Comparison of ENCODE assay signal across 8 cellular contexts in the genomic region with DNA sequence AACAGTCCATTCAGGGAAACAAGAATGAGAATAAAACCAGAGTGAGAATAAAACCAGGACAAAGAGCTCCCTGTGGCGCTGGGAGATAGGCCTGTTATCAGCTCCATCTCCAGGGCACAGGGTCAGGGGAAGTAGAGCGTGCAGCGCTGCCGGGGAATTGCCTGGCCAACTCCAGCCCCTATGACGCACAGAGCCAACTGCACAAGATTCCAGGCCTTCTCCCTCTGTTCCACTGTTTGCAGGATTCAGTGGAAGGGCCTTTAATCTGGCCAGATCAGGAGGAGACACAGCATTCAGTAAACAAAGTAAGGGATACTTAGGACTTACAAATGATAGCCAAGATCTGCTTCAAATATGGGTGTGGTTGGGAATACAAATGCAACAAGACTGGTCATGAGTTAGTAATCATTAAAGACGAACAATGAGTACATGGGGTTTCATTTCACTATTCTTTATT. TPM values are rescaled to one million over a fixed set of nuclear protein-coding genes. Genes with fewer than 3 reads are reported as not detected.
DNase-seq lines count a peak whose midpoint lies in the region; ATAC-seq and TF ChIP-seq lines count a peak whose summit lies in the region.

No MANE protein-coding gene starts in this region.

- no peak overlapping the region for H3K27ac Mint-ChIP-seq in activated CD4-positive, alpha-beta memory T cell treated with anti-CD3 and anti-CD28 coated beads for 36 hours

- H3K36me3 ChIP-seq in HCT116 (ENCODE audit: control insufficient read depth in 1 of 2, insufficient read depth in 2 of 2, low read length in 2 of 2): peaks cover 0 to 7% of the 10 kb centered on the region in 2 experiments; a peak in 1 of 4 replicates
- H3K36me3 ChIP-seq in brain microvascular endothelial cell (replicated peaks): peaks cover 22% of the 10 kb centered on the region

- no peak for TF ChIP-seq POLR2A in HCT116 (IDR thresholded peaks at IDR 0.05; ENCODE audit: borderline replicate concordance, extremely low read depth, insufficient read depth, insufficient read length)

- no peaks in the 10 kb centered on the region for H3K36me3 Mint-ChIP-seq in activated CD4-positive, alpha-beta memory T cell treated with anti-CD3 and anti-CD28 coated beads for 36 hours

- ATAC-seq in HCT116 (peak; percentile 59), HG03108 (IDR thresholded peaks at IDR 0.05; ENCODE audit: unreplicated experiment) (no peak), HG03159 (IDR thresholded peaks at IDR 0.05; ENCODE audit: unreplicated experiment) (no peak)

- no peaks in the 10 kb centered on the region for H3K79me2 ChIP-seq in HCT116 (ENCODE audit: insufficient read depth, low read length)

- H3K9me3 Mint-ChIP-seq in activated CD4-positive, alpha-beta memory T cell treated with anti-CD3 and anti-CD28 coated beads for 36 hours: no peaks in the 10 kb centered on the region

- H3K27ac ChIP-seq in HCT116 (ENCODE audit: low read depth, low read length) (peak overlapping the region; percentile 14; the same call in 1 of the 2 replicates), brain microvascular endothelial cell (peak overlapping the region; percentile 89), skin epidermis (peak overlapping the region in 19 of 21 experiments; percentile 11 to 82 (median 68))

- TF ChIP-seq CTCF in HCT116 (IDR thresholded peaks at IDR 0.05 in 2 of 3, conservative IDR thresholded peaks at IDR 0.05 in 1 of 3; ENCODE audit: borderline replicate concordance in 1 of 3, insufficient read depth in 1 of 3, low read depth in 2 of 3, low read length in 2 of 3) (no peak), brain microvascular endothelial cell (IDR thresholded peaks at IDR 0.05; ENCODE audit: low read depth, low read length, missing control alignments) (no peak)

- intact Hi-C loops in HCT116 (cut with micrococcal nuclease): no loop called here
- intact Hi-C loops in activated CD4-positive, alpha-beta memory T cell treated with anti-CD3 and anti-CD28 coated beads for 36 hours (cut with micrococcal nuclease): loop anchor here (5.0 kb wide), 1 partner anchor 40 kb away; no protein-coding TSS in a partner anchor

- CTCF ChIA-PET in HCT116 (lab: Charles Lee): no interaction called here
- CTCF ChIA-PET in activated CD4-positive, alpha-beta memory T cell treated with anti-CD3 and anti-CD28 coated beads for 36 hours (lab: Charles Lee): no interaction called here

- H3K9ac ChIP-seq in HCT116 (ENCODE audit: low read length): peak overlapping the region; percentile 18; the same call in 1 of the 2 replicates

- no peaks in the 10 kb centered on the region for H3K9me2 ChIP-seq in HCT116 (ENCODE audit: insufficient read depth)

- H3K4me3 ChIP-seq in HCT116 (replicated peaks in 1 of 2; ENCODE audit: low read depth in 1 of 2, low read length in 2 of 2) (peak overlapping the region in 1 of 2 experiments; percentile 20; a peak in 1 of 4 replicates), brain microvascular endothelial cell (ENCODE audit: low read depth, low read length) (no peak overlapping the region), skin epidermis (no peak overlapping the region)

- TSS peak; percentile 12 for BruUV-seq in HCT116 (replicated peaks; lab: Mats Ljungman, UMichigan)

- H3K4me3 Mint-ChIP-seq in activated CD4-positive, alpha-beta memory T cell treated with anti-CD3 and anti-CD28 coated beads for 36 hours: no peak overlapping the region

- no peaks in the 10 kb centered on the region for H4K20me1 ChIP-seq in HCT116 (ENCODE audit: insufficient read depth)

- in situ Hi-C loops in brain microvascular endothelial cell (cut with HindIII; ENCODE audit: low pct_ligation_motif_present, low sequenced_read_pairs): no loop called here

- no peaks in the 10 kb centered on the region for H3K9me3 ChIP-seq in HCT116 (ENCODE audit: control insufficient read depth in 1 of 2, insufficient read depth in 1 of 2, low read depth in 1 of 2, low read length in 2 of 2)

- H3K4me1 ChIP-seq in HCT116 (ENCODE audit: control insufficient read depth in 1 of 2, insufficient read depth in 2 of 2, low read length in 2 of 2): peaks cover 56 to 63% of the 10 kb centered on the region in 2 experiments

- H3K27me3 Mint-ChIP-seq in activated CD4-positive, alpha-beta memory T cell treated with anti-CD3 and anti-CD28 coated beads for 36 hours: peaks cover 5% of the 10 kb centered on the region

- H3K4me1 Mint-ChIP-seq in activated CD4-positive, alpha-beta memory T cell treated with anti-CD3 and anti-CD28 coated beads for 36 hours (ENCODE audit: low read depth): peaks cover 25% of the 10 kb centered on the region

- no peak overlapping the region for H2AFZ ChIP-seq in HCT116 (ENCODE audit: low read depth, low read length, poor library complexity, severe bottlenecking)

- peak; percentile 50 for DNase-seq in HCT116 (ENCODE audit: low read depth, low spot score)
- DNase-seq in brain microvascular endothelial cell: peak; percentile 91
- peak; percentile 37 for DNase-seq in iPS-NIHi7 (ENCODE audit: extremely low spot score)
- no peak for DNase-seq in mesenteric fat pad (ENCODE audit: low spot score)
- DNase-seq in activated CD4-positive, alpha-beta memory T cell treated with anti-CD3 and anti-CD28 coated beads for 36 hours: no peak

- H3K4me2 ChIP-seq in HCT116 (ENCODE audit: low read length): peak overlapping the region; percentile 62

- TF ChIP-seq RAD21 in HCT116 (IDR thresholded peaks at IDR 0.05; ENCODE audit: low read depth): no peak

- POLR2A ChIA-PET in HCT116 (lab: Charles Lee): no interaction called here
- POLR2A ChIA-PET in activated CD4-positive, alpha-beta memory T cell treated with anti-CD3 and anti-CD28 coated beads for 36 hours (lab: Charles Lee): no interaction called here

- H3K27me3 ChIP-seq in HCT116 (ENCODE audit: insufficient read depth, low read length) (no peaks in the 10 kb centered on the region), brain microvascular endothelial cell (replicated peaks) (no peaks in the 10 kb centered on the region)

- RAD21 ChIA-PET in HCT116 (lab: Charles Lee; ENCODE audit: low non-redundant PET in 1 of 2, low total read pairs in 2 of 2, uncharacterized antibody in 2 of 2, unreplicated experiment in 2 of 2): interaction anchor here in 1 of 2 experiments (0.6 kb wide), 1 partner anchor 35 kb away, joined by 3 read pairs; no protein-coding TSS in a partner anchor

TF ChIP-seq in HCT116, 20 proteins besides CTCF, POLR2A, EP300 and RAD21:
- TF ChIP-seq CEBPB (IDR thresholded peaks at IDR 0.05; ENCODE audit: low read depth): 0 out of 2 replicates have a peak, but pooled peaks have one; percentile 13
- peak; percentile 22; the same call in 1 of the 2 replicates for TF ChIP-seq FOSL1 (IDR thresholded peaks at IDR 0.05; ENCODE audit: low read depth)
- TF ChIP-seq EGR1 (IDR thresholded peaks at IDR 0.05; ENCODE audit: low read depth): no peak
- TF ChIP-seq ZNF274 (IDR thresholded peaks at IDR 0.05; ENCODE audit: low read depth, low read length): no peak
- TF ChIP-seq CBX3 (IDR thresholded peaks at IDR 0.05; ENCODE audit: low read depth): 0 out of 2 replicates have a peak, but pooled peaks have one; percentile 19
- TF ChIP-seq MAX (IDR thresholded peaks at IDR 0.05): 0 out of 2 replicates have a peak, but pooled peaks have one; percentile 16

RNA-seq across cellular contexts. Expression of gene ITGB5, which starts 49.4 kb away (rescaled TPM):
- total RNA-seq in HCT116 (2021; ENCODE audit: unreplicated experiment): 77.8 TPM
- 96.5 and 115 TPM in 2 replicates for polyA plus RNA-seq in HCT116 (2012)
- total RNA-seq in mesenteric fat pad: 339 TPM
- 1 to 10 TPM in 1 of 2 experiments, under 1 TPM in 1; 0.52 to 1.5 TPM for total RNA-seq in activated CD4-positive, alpha-beta memory T cell treated with anti-CD3 and anti-CD28 coated beads for 36 hours

Comparison
In these comparisons a context has a peak if more than half of its experiments do, and no peak if none do; other contexts are left out.
1. DNase-seq: peak in HCT116 (single experiment), brain microvascular endothelial cell (single experiment) and iPS-NIHi7 (single experiment); none in mesenteric fat pad (single experiment) and activated CD4-positive, alpha-beta memory T cell treated with anti-CD3 and anti-CD28 coated beads for 36 hours (single experiment).
2. H3K27ac ChIP-seq: peak in every context shown above with its lines; median percentile 89 in brain microvascular endothelial cell; 68 in skin epidermis; 14 in HCT116.
3. RNA of gene ITGB5, which starts 49.4 kb away (total RNA-seq): 339 TPM in mesenteric fat pad (single experiment) and 77.8 TPM in HCT116 (single experiment); 0.52 to 1.5 TPM in activated CD4-positive, alpha-beta memory T cell treated with anti-CD3 and anti-CD28 coated beads for 36 hours; every median in the first group is over 10 times any median in the second.